ENCODE assay signal across 10 cellular contexts in the genomic region with DNA sequence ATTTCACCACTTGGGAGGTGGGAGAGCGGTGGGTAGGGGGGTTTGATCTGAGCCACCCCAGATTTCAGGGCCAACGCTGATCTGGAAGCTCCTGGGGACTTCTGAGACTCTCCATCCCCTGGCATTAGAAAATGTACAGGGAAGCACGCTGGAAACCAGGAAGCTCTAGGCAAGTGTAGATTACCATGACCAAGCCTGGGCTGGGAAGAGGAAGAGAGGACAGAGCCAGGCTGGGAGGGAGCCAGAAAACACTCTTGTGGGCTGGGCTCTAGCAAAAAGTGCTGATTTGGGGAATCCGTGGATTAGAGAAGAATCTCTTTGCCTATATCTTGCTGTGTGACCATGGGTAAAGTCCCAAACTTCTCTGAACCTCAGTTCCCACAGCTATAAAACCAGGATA.
DNase-seq lines count a peak whose midpoint lies in the region; ATAC-seq, FAIRE-seq and TF ChIP-seq lines count a peak whose summit lies in the region.
"Had no signal": no experiment of that assay in that cellular context is flagged by ENCODE, and none has a peak within 500 bp of the region (broad histone marks: within the 10 kb centered on the region; RNA-seq: fewer than 3 reads in every experiment).

No MANE protein-coding gene starts in this region.

- FAIRE-seq in GM19239 (lab: Jason Lieb, UNC) = no peak

- RAD21 ChIA-PET in HCT116 (lab: Charles Lee; ENCODE audit: low non-redundant PET in 1 of 2, low total read pairs in 2 of 2, uncharacterized antibody in 2 of 2, unreplicated experiment in 2 of 2) = interaction anchor here in 1 of 2 experiments (0.6 kb wide), 1 partner anchor 130 kb away, joined by 3 read pairs; no protein-coding TSS in a partner anchor

- H3K27ac ChIP-seq in HCT116 (ENCODE audit: low read depth, low read length) (no peak overlapping the region), stomach (peak overlapping the region in 4 of 5 donors; percentile 29 to 71 (median 62))

- H3K27me3 ChIP-seq in HCT116 (ENCODE audit: insufficient read depth, low read length) = no peaks in the 10 kb centered on the region
- H3K27me3 ChIP-seq in stomach = peaks cover 0 to 11% (median 0%) of the 10 kb centered on the region in 3 donors

- ATAC-seq in HCT116 (no peak), GM18502 (IDR thresholded peaks at IDR 0.05; ENCODE audit: poor library complexity, unreplicated experiment) (no peak)
- ATAC-seq: natural killer cell had no signal

- H3K4me3 ChIP-seq in HCT116 (replicated peaks in 1 of 2; ENCODE audit: low read depth in 1 of 2, low read length in 2 of 2) (no peak overlapping the region), astrocyte of the cerebellum (ENCODE audit: low read depth, low read length) (no peak overlapping the region), stomach (peak overlapping the region in 2 of 4 donors; percentile 11 to 25)

- H2AFZ ChIP-seq in HCT116 (ENCODE audit: low read depth, low read length, poor library complexity, severe bottlenecking) = peak overlapping the region; percentile 81

- no peak overlapping the region; the same call in 1 of the 2 replicates for H3K9ac ChIP-seq in HCT116 (ENCODE audit: low read length)

- CTCF ChIA-PET in HCT116 (lab: Charles Lee) = no interaction called here

- POLR2A ChIA-PET in HCT116 (lab: Charles Lee) = no interaction called here

- TF ChIP-seq EP300 in stomach (IDR thresholded peaks at IDR 0.05) = no peak

- peaks cover 10 to 13% of the 10 kb centered on the region in 2 experiments for H3K4me1 ChIP-seq in HCT116 (ENCODE audit: control insufficient read depth in 1 of 2, insufficient read depth in 2 of 2, low read length in 2 of 2)
- H3K4me1 ChIP-seq in stomach = peaks cover 0 to 21% (median 13%) of the 10 kb centered on the region in 4 donors

- DNase-seq in HCT116 (ENCODE audit: low read depth, low spot score) (no peak), astrocyte of the cerebellum (ENCODE audit: low read depth) (peak; percentile 39), islet precursor cell (peak; percentile 53), stomach (no peak), GM19239 (ENCODE audit: insufficient read length, low spot score) (no peak), NCI-H2107 treated with DMSO at 0.1 percent for 48 hours (lab: John Stamatoyannopoulos, UW; ENCODE audit: unreplicated experiment) (no peak), iPS-NIHi7 (ENCODE audit: extremely low spot score) (no peak)
- DNase-seq: activated CD4-positive, alpha-beta memory T cell treated with anti-CD3 and anti-CD28 coated beads for 36 hours; natural killer cell had no signal

- 51 to 68% (median 60%) methylated on average over 4 of the region's 4 CpGs for WGBS in stomach, 5 donors

- H3K36me3 ChIP-seq in HCT116 (ENCODE audit: control insufficient read depth in 1 of 2, insufficient read depth in 2 of 2, low read length in 2 of 2) (no peaks in the 10 kb centered on the region), stomach (no peaks in the 10 kb centered on the region)

- no peak for TF ChIP-seq RAD21 in HCT116 (IDR thresholded peaks at IDR 0.05; ENCODE audit: low read depth)

- TF ChIP-seq POLR2A in HCT116 (IDR thresholded peaks at IDR 0.05; ENCODE audit: borderline replicate concordance, extremely low read depth, insufficient read depth, insufficient read length) (no peak), stomach (IDR thresholded peaks at IDR 0.05) (no peak)

- peak overlapping the region; percentile 61 for H3K4me2 ChIP-seq in HCT116 (ENCODE audit: low read length)

- no peaks in the 10 kb centered on the region for H3K79me2 ChIP-seq in HCT116 (ENCODE audit: insufficient read depth, low read length)

- H3K9me3 ChIP-seq in HCT116 (ENCODE audit: control insufficient read depth in 1 of 2, insufficient read depth in 1 of 2, low read depth in 1 of 2, low read length in 2 of 2) = no peaks in the 10 kb centered on the region
- no peaks in the 10 kb centered on the region for H3K9me3 ChIP-seq in stomach

- no peaks in the 10 kb centered on the region for H3K9me2 ChIP-seq in HCT116 (ENCODE audit: insufficient read depth)

- intact Hi-C loops in HCT116 (cut with micrococcal nuclease) (loop anchor here (5.0 kb wide), 1 partner anchor 237 kb away; the partner anchor contains the start of gene BCL11B), stomach (cut with DNase I; ENCODE audit: low total_unique reads) (no loop called here)

- no peak for TF ChIP-seq CTCF in HCT116 (IDR thresholded peaks at IDR 0.05 in 2 of 3, conservative IDR thresholded peaks at IDR 0.05 in 1 of 3; ENCODE audit: borderline replicate concordance in 1 of 3, insufficient read depth in 1 of 3, low read depth in 2 of 3, low read length in 2 of 3)
- no peak for TF ChIP-seq CTCF in astrocyte of the cerebellum (IDR thresholded peaks at IDR 0.05; ENCODE audit: low read depth, low read length, missing control alignments)
- TF ChIP-seq CTCF in stomach (IDR thresholded peaks at IDR 0.05) = no peak

- BruUV-seq in HCT116 (replicated peaks; lab: Mats Ljungman, UMichigan) = no TSS peak

- no peaks in the 10 kb centered on the region for H4K20me1 ChIP-seq in HCT116 (ENCODE audit: insufficient read depth)

- in situ Hi-C loops in astrocyte of the cerebellum (cut with HindIII; ENCODE audit: low sequenced_read_pairs) = no loop called here

TF ChIP-seq in HCT116, 20 proteins besides CTCF, POLR2A, EP300 and RAD21:
- no peak for TF ChIP-seq EZH2phosphoT487 (IDR thresholded peaks at IDR 0.05; ENCODE audit: borderline replicate concordance)
- TF ChIP-seq POLR2AphosphoS5 (IDR thresholded peaks at IDR 0.05; ENCODE audit: low read depth, low read length) = no peak
- TF ChIP-seq ZNF274 (IDR thresholded peaks at IDR 0.05; ENCODE audit: low read depth, low read length) = no peak
- TF ChIP-seq, protein P1, sequence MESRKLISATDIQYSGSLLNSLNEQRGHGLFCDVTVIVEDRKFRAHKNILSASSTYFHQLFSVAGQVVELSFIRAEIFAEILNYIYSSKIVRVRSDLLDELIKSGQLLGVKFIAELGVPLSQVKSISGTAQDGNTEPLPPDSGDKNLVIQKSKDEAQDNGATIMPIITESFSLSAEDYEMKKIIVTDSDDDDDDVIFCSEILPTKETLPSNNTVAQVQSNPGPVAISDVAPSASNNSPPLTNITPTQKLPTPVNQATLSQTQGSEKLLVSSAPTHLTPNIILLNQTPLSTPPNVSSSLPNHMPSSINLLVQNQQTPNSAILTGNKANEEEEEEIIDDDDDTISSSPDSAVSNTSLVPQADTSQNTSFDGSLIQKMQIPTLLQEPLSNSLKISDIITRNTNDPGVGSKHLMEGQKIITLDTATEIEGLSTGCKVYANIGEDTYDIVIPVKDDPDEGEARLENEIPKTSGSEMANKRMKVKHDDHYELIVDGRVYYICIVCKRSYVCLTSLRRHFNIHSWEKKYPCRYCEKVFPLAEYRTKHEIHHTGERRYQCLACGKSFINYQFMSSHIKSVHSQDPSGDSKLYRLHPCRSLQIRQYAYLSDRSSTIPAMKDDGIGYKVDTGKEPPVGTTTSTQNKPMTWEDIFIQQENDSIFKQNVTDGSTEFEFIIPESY (IDR thresholded peaks at IDR 0.05; ENCODE audit: extremely low read depth, insufficient replicate concordance, low read length) = no peak
- TF ChIP-seq REST (IDR thresholded peaks at IDR 0.05; ENCODE audit: low read depth) = no peak
- no peak for TF ChIP-seq TCF7L2 (IDR thresholded peaks at IDR 0.05; ENCODE audit: borderline replicate concordance, extremely low read depth, insufficient read depth, insufficient read length)
- TF ChIP-seq SIN3A (IDR thresholded peaks at IDR 0.05; ENCODE audit: low read depth) = no peak
- no peak for TF ChIP-seq FOSL1 (IDR thresholded peaks at IDR 0.05; ENCODE audit: low read depth)

Comparison
In these comparisons a context has a peak if more than half of its experiments do, and no peak if none do; other contexts are left out.
1. DNase-seq: peak in astrocyte of the cerebellum (single experiment) and islet precursor cell (single experiment); none in HCT116 (single experiment), stomach (single experiment), GM19239 (single experiment), NCI-H2107 treated with DMSO at 0.1 percent for 48 hours (single experiment) and iPS-NIHi7 (single experiment).